ENCODE assay signal across 28 cellular contexts in genomic region chr5:2783223-2783622, GRCh38. TPM values are rescaled to one million over a fixed set of nuclear protein-coding genes. Genes with fewer than 3 reads are reported as not detected.
DNase-seq lines count a peak whose midpoint lies in the region; ATAC-seq and TF ChIP-seq lines count a peak whose summit lies in the region.
"Had no signal": no experiment of that assay in that cellular context is flagged by ENCODE, and none has a peak within 500 bp of the region (broad histone marks: within the 10 kb centered on the region; RNA-seq: fewer than 3 reads in every experiment).

No MANE protein-coding gene starts in this region.

- no peaks in the 10 kb centered on the region for H3K36me3 ChIP-seq in WERI-Rb-1
- H3K36me3 ChIP-seq in uterus, result no peaks in the 10 kb centered on the region
- H3K36me3 ChIP-seq: BE2C, heart left ventricle, left lung, ovary, tibial nerve had no signal

- H3K4me1 ChIP-seq in foreskin keratinocyte (peaks cover 8% of the 10 kb centered on the region), uterus (no peaks in the 10 kb centered on the region)
- H3K4me1 ChIP-seq: BE2C, heart left ventricle, left lung, tibial nerve had no signal

- H3K9me3 ChIP-seq in WERI-Rb-1 (ENCODE audit: severe bottlenecking) (no peaks in the 10 kb centered on the region), uterus (no peaks in the 10 kb centered on the region)
- H3K9me3 ChIP-seq: ovary had no signal

- peak; percentile 25; the same call in 1 of the 2 replicates for TF ChIP-seq CTCF in LNCaP clone FGC (IDR thresholded peaks at IDR 0.05; ENCODE audit: control insufficient read depth, extremely low read depth, insufficient read depth)
- peak; percentile 57 for TF ChIP-seq CTCF in WERI-Rb-1 (IDR thresholded peaks at IDR 0.05; ENCODE audit: low read depth, low read length)
- peak; percentile 44 for TF ChIP-seq CTCF in foreskin keratinocyte (conservative IDR thresholded peaks at IDR 0.05)
- no peak for TF ChIP-seq CTCF in uterus (IDR thresholded peaks at IDR 0.05)

- H3K27ac ChIP-seq in WERI-Rb-1, result no peak overlapping the region
- no peak overlapping the region for H3K27ac ChIP-seq in foreskin keratinocyte
- no peak overlapping the region for H3K27ac ChIP-seq in uterus
- H3K27ac ChIP-seq: heart left ventricle, left lung, ovary, tibial nerve had no signal

- no peak for ATAC-seq in foreskin keratinocyte
- no peak for ATAC-seq in GM18517 (IDR thresholded peaks at IDR 0.05; ENCODE audit: unreplicated experiment)
- ATAC-seq: activated CD8-positive, alpha-beta T cell treated with anti-CD3 and anti-CD28 coated beads, Interleukin-2, amount 10 ng/mL, durations not matched to agents 7 days and 5 days; heart left ventricle; sciatic nerve; stimulated activated naive CD8-positive, alpha-beta T cell treated with anti-CD3 and anti-CD28 coated beads, Interleukin-15, amount 100 ng/mL, for 72 hours had no signal

- no peak for TF ChIP-seq POLR2A in uterus (IDR thresholded peaks at IDR 0.05)

- no peak overlapping the region for H3K4me3 ChIP-seq in LNCaP clone FGC (ENCODE audit: low read depth, low read length)
- H3K4me3 ChIP-seq in WERI-Rb-1 (ENCODE audit: low read depth, low read length), result no peak overlapping the region
- H3K4me3 ChIP-seq in uterus, result no peak overlapping the region
- H3K4me3 ChIP-seq: heart left ventricle, left lung, ovary, tibial nerve had no signal

- H3K27me3 ChIP-seq in WERI-Rb-1 (ENCODE audit: insufficient read depth, low read depth, severe bottlenecking), result no peaks in the 10 kb centered on the region
- H3K27me3 ChIP-seq in foreskin keratinocyte, result no peaks in the 10 kb centered on the region
- no peaks in the 10 kb centered on the region for H3K27me3 ChIP-seq in uterus
- H3K27me3 ChIP-seq: BE2C, left lung, ovary, tibial nerve had no signal

- DNase-seq in NCI-H748 (lab: John Stamatoyannopoulos, UW; ENCODE audit: unreplicated experiment) (peak; percentile 28), NCI-H748 treated with DMSO at 0.1 percent for 48 hours (lab: John Stamatoyannopoulos, UW) (no peak), LNCaP clone FGC (ENCODE audit: low read depth) (no peak), WERI-Rb-1 (no peak), foreskin keratinocyte (no peak), uterus (no peak), NCI-H1092 treated with DMSO at 0.1 percent for 48 hours (lab: John Stamatoyannopoulos, UW) (no peak)
- DNase-seq: activated CD8-positive, alpha-beta T cell treated with anti-CD3 and anti-CD28 coated beads, Interleukin-2, amount 10 ng/mL, durations not matched to agents 7 days and 5 days; activated naive CD4-positive, alpha-beta T cell; activated T-cell treated with anti-CD3 and anti-CD28 coated beads, Interleukin-2, amount 50 U/mL, for 1 hour; amniotic stem cell; BE2C; Caco-2; heart left ventricle; KG1; left lung; midbrain; natural killer cell; NCI-H1048; NCI-H187 treated with DMSO at 0.1 percent for 48 hours; ovary; stimulated activated naive CD8-positive, alpha-beta T cell treated with anti-CD3 and anti-CD28 coated beads, Interleukin-15, amount 100 ng/mL, for 72 hours; T1000 had no signal

- intact Hi-C loops in uterus (cut with DNase I; ENCODE audit: low total_unique reads), result no loop called here

RNA-seq across cellular contexts. Expression of gene IRX2, which starts 31.7 kb away (rescaled TPM):
- total RNA-seq in foreskin keratinocyte (18.2 and 19.5 TPM in 2 replicates), uterus (under 1 TPM in 1 of 4 donors, not detected in 3; 0.77 TPM)
- 10.9 and 12.7 TPM in 2 replicates for polyA plus RNA-seq in foreskin keratinocyte
- total RNA-seq: A172; activated CD8-positive, alpha-beta T cell treated with anti-CD3 and anti-CD28 coated beads, Interleukin-2, amount 10 ng/mL, durations not matched to agents 7 days and 5 days; H4; natural killer cell; tibial nerve had no signal

Comparison
In these comparisons a context has a peak if more than half of its experiments do, and no peak if none do; other contexts are left out.
1. CTCF ChIP-seq: peak in LNCaP clone FGC (single experiment), WERI-Rb-1 (single experiment) and foreskin keratinocyte (single experiment); none in uterus (0 of 4).
2. RNA of gene IRX2, which starts 31.7 kb away (total RNA-seq): 18.2 to 19.5 TPM in foreskin keratinocyte; 0.77 TPM in uterus; every median in the first group is over 10 times any median in the second.